In genomic region chr2:169469952-169470572, GRCh38 we compare ENCODE assay signal across 26 cellular contexts. TPM values are rescaled to one million over a fixed set of nuclear protein-coding genes. Genes with fewer than 3 reads are reported as not detected.
"Had no signal": no experiment of that assay in that cellular context is flagged by ENCODE, and none has a peak within 500 bp of the region (broad histone marks: within the 10 kb centered on the region; RNA-seq: fewer than 3 reads in every experiment).

No MANE protein-coding gene starts in this region.

- H3K27me3 Mint-ChIP-seq: activated CD4-positive, alpha-beta memory T cell treated with anti-CD3 and anti-CD28 coated beads for 36 hours; brain; central memory CD8-positive, alpha-beta T cell; IgD-negative memory B cell had no signal

- H3K9me3 ChIP-seq: SK-N-SH had no signal

- DNase-seq: activated CD4-positive, alpha-beta memory T cell treated with anti-CD3 and anti-CD28 coated beads for 36 hours; activated CD4-positive, alpha-beta T cell treated with anti-CD3 and anti-CD28 coated beads for 48 hours; activated gamma-delta T cell treated with Interleukin-2 at 50 U/mL for 16 hours; activated naive CD4-positive, alpha-beta T cell treated with anti-CD3 and anti-CD28 coated beads, Interleukin-2, amount 50 U/mL, for 16 hours; activated T-cell treated with anti-CD3 and anti-CD28 coated beads, Interleukin-2, amount 50 U/mL, for 4 hours; amygdala; NCI-H1092; NCI-H1417; NCI-H1930; NCI-H510A treated with DMSO at 0.1 percent for 48 hours; NCI-H69; NK-92 treated with Interleukin-12 subunit alpha and Interleukin-12 subunit beta, amount 100 ng/mL, for 24 hours; OCI-M1; RPMI8226; SK-N-SH; T-helper 1 cell had no signal

- H3K4me1 Mint-ChIP-seq: IgD-negative memory B cell had no signal

- H3K27ac Mint-ChIP-seq: activated CD4-positive, alpha-beta memory T cell treated with anti-CD3 and anti-CD28 coated beads for 36 hours; activated T-helper 2 cell treated with anti-CD3 and anti-CD28 coated beads, Interferon-gamma antibody, Interleukin-2, Interleukin-4, amounts not matched to agents 10 μg/mL and 5 μg/mL and 100 μg/mL, durations not matched to agents 14 hours and 24 hours and 36 hours; brain; IgD-negative memory B cell had no signal

- H3K36me3 Mint-ChIP-seq: activated CD4-positive, alpha-beta memory T cell treated with anti-CD3 and anti-CD28 coated beads for 36 hours; brain; IgD-negative memory B cell had no signal

- ATAC-seq: Panc1, Right ventricle myocardium inferior had no signal

- H3K27ac ChIP-seq: KMS-11, VCaP had no signal

- H3K4me3 Mint-ChIP-seq: activated CD4-positive, alpha-beta memory T cell treated with anti-CD3 and anti-CD28 coated beads for 36 hours; activated T-cell treated with anti-CD3 and anti-CD28 coated beads, Interleukin-2, amount 50 U/mL, for 4 hours; brain; central memory CD8-positive, alpha-beta T cell; IgD-negative memory B cell had no signal

- H3K9me3 Mint-ChIP-seq: activated CD4-positive, alpha-beta memory T cell treated with anti-CD3 and anti-CD28 coated beads for 36 hours; activated T-cell treated with anti-CD3 and anti-CD28 coated beads, Interleukin-2, amount 50 U/mL, for 4 hours; activated T-helper 2 cell treated with anti-CD3 and anti-CD28 coated beads, Interferon-gamma antibody, Interleukin-2, Interleukin-4, amounts not matched to agents 10 μg/mL and 5 μg/mL and 100 μg/mL, durations not matched to agents 14 hours and 24 hours and 36 hours; central memory CD8-positive, alpha-beta T cell; IgD-negative memory B cell had no signal

RNA-seq across cellular contexts. Expression of gene KLHL41, which starts 39.4 kb away (rescaled TPM):
- total RNA-seq: activated T-cell treated with anti-CD3 and anti-CD28 coated beads, Interleukin-2, amount 50 U/mL, for 4 hours; activated T-helper 2 cell treated with anti-CD3 and anti-CD28 coated beads, Interferon-gamma antibody, Interleukin-2, Interleukin-4, amounts not matched to agents 10 μg/mL and 5 μg/mL and 100 μg/mL, durations not matched to agents 14 hours and 24 hours and 36 hours; astrocyte; T-helper 2 cell treated with Interferon-gamma antibody and Interleukin-4, amounts not matched to agents 100 ng/mL and 5 ng/mL, for 36 hours had no signal
- polyA plus RNA-seq: IgD-negative memory B cell had no signal
